ENCODE assay signal across 11 cellular contexts in genomic region chr20:23641936-23642751, GRCh38. TPM values are rescaled to one million over a fixed set of nuclear protein-coding genes. Genes with fewer than 3 reads are reported as not detected.
A peak's percentile ranks its signal among the peaks of the same experiment; 100 is the strongest.
DNase-seq lines count a peak whose midpoint lies in the region; ATAC-seq, FAIRE-seq and TF ChIP-seq lines count a peak whose summit lies in the region.
"Had no signal": no experiment of that assay in that cellular context is flagged by ENCODE, and none has a peak within 500 bp of the region (broad histone marks: within the 10 kb centered on the region; RNA-seq: fewer than 3 reads in every experiment).

No MANE protein-coding gene starts in this region.

- FAIRE-seq in H54 (lab: Jason Lieb, UNC): peak; percentile 50

- no peaks in the 10 kb centered on the region for H3K36me3 ChIP-seq in skeletal muscle tissue (ENCODE audit: control insufficient read depth in 3 of 3, insufficient read depth in 3 of 3, low read length in 3 of 3)

- ATAC-seq in GM18868 (IDR thresholded peaks at IDR 0.05; ENCODE audit: unreplicated experiment) (no peak), HG03196 (IDR thresholded peaks at IDR 0.05; ENCODE audit: unreplicated experiment) (no peak)
- ATAC-seq: body of pancreas had no signal

- H3K4me3 ChIP-seq in skeletal muscle tissue (ENCODE audit: low read length in 3 of 3): peak overlapping the region in 2 of 3 donors; percentile 0 to 14
- H3K4me3 ChIP-seq: body of pancreas had no signal

- peak overlapping the region; percentile 10 to 77 (median 68) for H3K9ac ChIP-seq in skeletal muscle tissue (ENCODE audit: low read depth in 1 of 3, low read length in 3 of 3)

- peak; percentile 75 for DNase-seq in H54 (ENCODE audit: insufficient read length, low spot score)
- peak; percentile 42 for DNase-seq in SK-N-DZ (ENCODE audit: low spot score)
- DNase-seq in glomerular visceral epithelial cell (ENCODE audit: extremely low spot score): peak; percentile 93
- DNase-seq in central memory CD4-positive, alpha-beta T cell: no peak
- DNase-seq in germinal center (ENCODE audit: low spot score): no peak
- DNase-seq: activated B cell treated with CpG ODN at 0.5 μM for 24 hours had no signal

- no peaks in the 10 kb centered on the region for H3K27me3 ChIP-seq in skeletal muscle tissue (ENCODE audit: control insufficient read depth in 3 of 3, insufficient read depth in 3 of 3, low read length in 3 of 3)
- H3K27me3 ChIP-seq: body of pancreas had no signal

- TF ChIP-seq POLR2A in H54 (IDR thresholded peaks at IDR 0.05; ENCODE audit: low read depth, low read length): no peak

- peaks cover 31 to 47% (median 39%) of the 10 kb centered on the region in 3 donors for H3K4me1 ChIP-seq in skeletal muscle tissue (ENCODE audit: control insufficient read depth in 3 of 3, insufficient read depth in 3 of 3, low read length in 3 of 3)

- no peaks in the 10 kb centered on the region for H3K9me3 ChIP-seq in skeletal muscle tissue (ENCODE audit: control insufficient read depth in 3 of 3, low read length in 3 of 3)
- H3K9me3 ChIP-seq: body of pancreas had no signal

- H3K27ac ChIP-seq in skeletal muscle tissue (ENCODE audit: low read depth, low read length): peak overlapping the region; percentile 63

RNA-seq across cellular contexts. Expression of gene CST3, which starts 4.4 kb away (rescaled TPM):
- polyA plus RNA-seq in SK-N-DZ (2014; cell fraction: cytosol; rRNA removed): 151 and 158 TPM in 2 replicates
- polyA plus RNA-seq in SK-N-DZ (2014; cell fraction: nucleus; rRNA removed): 50.4 and 85.0 TPM in 2 replicates
- 50.1 TPM for total RNA-seq in skeletal muscle tissue
- total RNA-seq: activated B cell treated with CpG ODN at 0.5 μM for 24 hours had no signal

RNA-seq across cellular contexts. Expression of gene CST9, which starts 36.4 kb away (rescaled TPM):
- not detected in 2 replicates for polyA plus RNA-seq in SK-N-DZ (2014; cell fraction: cytosol; rRNA removed)
- polyA plus RNA-seq in SK-N-DZ (2014; cell fraction: nucleus; rRNA removed): not detected in 2 replicates
- total RNA-seq in skeletal muscle tissue: not detected
- total RNA-seq: activated B cell treated with CpG ODN at 0.5 μM for 24 hours had no signal

RNA-seq across cellular contexts. Expression of gene CST4, which starts 46.7 kb away (rescaled TPM):
- not detected in 2 replicates for polyA plus RNA-seq in SK-N-DZ (2014; cell fraction: cytosol; rRNA removed)
- not detected in 2 replicates for polyA plus RNA-seq in SK-N-DZ (2014; cell fraction: nucleus; rRNA removed)
- not detected for total RNA-seq in skeletal muscle tissue
- total RNA-seq: activated B cell treated with CpG ODN at 0.5 μM for 24 hours, body of pancreas, lung microvascular endothelial cell had no signal

Comparison
In these comparisons a context has a peak if more than half of its experiments do, and no peak if none do; other contexts are left out.
1. DNase-seq: peak in H54 (single experiment), SK-N-DZ (single experiment) and glomerular visceral epithelial cell (single experiment); none in central memory CD4-positive, alpha-beta T cell (single experiment) and germinal center (single experiment).